Comparison of ENCODE assay signal across 1 cellular context in genomic region chr11:94740975-94741707, GRCh38.
TF ChIP-seq lines count a peak whose summit lies in the region.

No MANE protein-coding gene starts in this region.

TF ChIP-seq in H1, 55 proteins besides CTCF, POLR2A, EP300 and RAD21 (continued from another document):
- no peak for TF ChIP-seq CHD2 (IDR thresholded peaks at IDR 0.05; ENCODE audit: low read length)
- 0 out of 2 replicates have a peak, but pooled peaks have one; percentile 75 for TF ChIP-seq MAX (IDR thresholded peaks at IDR 0.05)
- TF ChIP-seq KDM5A (IDR thresholded peaks at IDR 0.05; ENCODE audit: low read length): no peak
- TF ChIP-seq CEBPB (IDR thresholded peaks at IDR 0.05; ENCODE audit: low read depth, low read length): no peak
- TF ChIP-seq TAF7 (optimal IDR thresholded peaks at IDR 0.05; ENCODE audit: borderline replicate concordance, low read depth, low read length): peak; percentile 2
- TF ChIP-seq RNF2 (IDR thresholded peaks at IDR 0.05; ENCODE audit: borderline replicate concordance, low read depth, low read length, missing control alignments, poor library complexity, severe bottlenecking): peak; percentile 40
- peak; percentile 28 for TF ChIP-seq SAP30 (IDR thresholded peaks at IDR 0.05; ENCODE audit: insufficient read depth, insufficient replicate concordance, low read length)
- TF ChIP-seq POLR2AphosphoS5 (IDR thresholded peaks at IDR 0.05; ENCODE audit: low read depth, low read length): no peak
- no peak for TF ChIP-seq SP4 (IDR thresholded peaks at IDR 0.05; ENCODE audit: low read length)
- TF ChIP-seq SUZ12 (IDR thresholded peaks at IDR 0.05; ENCODE audit: low read length): no peak
- TF ChIP-seq TBP (IDR thresholded peaks at IDR 0.05; ENCODE audit: low read depth, low read length): no peak
- TF ChIP-seq RBBP5 (IDR thresholded peaks at IDR 0.05; ENCODE audit: borderline replicate concordance, low read depth, low read length): peak; percentile 37; the same call in 1 of the 2 replicates
- TF ChIP-seq, protein P1, sequence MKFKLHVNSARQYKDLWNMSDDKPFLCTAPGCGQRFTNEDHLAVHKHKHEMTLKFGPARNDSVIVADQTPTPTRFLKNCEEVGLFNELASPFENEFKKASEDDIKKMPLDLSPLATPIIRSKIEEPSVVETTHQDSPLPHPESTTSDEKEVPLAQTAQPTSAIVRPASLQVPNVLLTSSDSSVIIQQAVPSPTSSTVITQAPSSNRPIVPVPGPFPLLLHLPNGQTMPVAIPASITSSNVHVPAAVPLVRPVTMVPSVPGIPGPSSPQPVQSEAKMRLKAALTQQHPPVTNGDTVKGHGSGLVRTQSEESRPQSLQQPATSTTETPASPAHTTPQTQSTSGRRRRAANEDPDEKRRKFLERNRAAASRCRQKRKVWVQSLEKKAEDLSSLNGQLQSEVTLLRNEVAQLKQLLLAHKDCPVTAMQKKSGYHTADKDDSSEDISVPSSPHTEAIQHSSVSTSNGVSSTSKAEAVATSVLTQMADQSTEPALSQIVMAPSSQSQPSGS (IDR thresholded peaks at IDR 0.05; ENCODE audit: low read length): no peak
- TF ChIP-seq BACH1 (IDR thresholded peaks at IDR 0.05; ENCODE audit: low read length): no peak
- TF ChIP-seq USF2 (IDR thresholded peaks at IDR 0.05; ENCODE audit: low read length): no peak
- no peak for TF ChIP-seq SIRT6 (IDR thresholded peaks at IDR 0.05; ENCODE audit: low read length)
- TF ChIP-seq CHD1 (IDR thresholded peaks at IDR 0.05; ENCODE audit: low read depth, low read length): no peak
- TF ChIP-seq BRCA1 (IDR thresholded peaks at IDR 0.05; ENCODE audit: low read depth, low read length): no peak
- TF ChIP-seq YY1 (IDR thresholded peaks at IDR 0.05; ENCODE audit: low read depth, low read length): 0 out of 2 replicates have a peak, but pooled peaks have one; percentile 5
- TF ChIP-seq CBX8 (IDR thresholded peaks at IDR 0.05; ENCODE audit: borderline replicate concordance, low read depth, low read length): no peak
- TF ChIP-seq JUN (IDR thresholded peaks at IDR 0.05; ENCODE audit: low read depth, low read length): no peak
- TF ChIP-seq TCF12 (IDR thresholded peaks at IDR 0.05; ENCODE audit: low read depth, low read length): no peak
- TF ChIP-seq JUND (IDR thresholded peaks at IDR 0.05; ENCODE audit: low read length): no peak
- peak; percentile 71 for TF ChIP-seq KDM4A (IDR thresholded peaks at IDR 0.05; ENCODE audit: low read depth, low read length, severe bottlenecking)
- TF ChIP-seq GTF2F1 (IDR thresholded peaks at IDR 0.05; ENCODE audit: borderline replicate concordance, low read depth, low read length): no peak
- no peak for TF ChIP-seq NANOG (IDR thresholded peaks at IDR 0.05; ENCODE audit: insufficient read depth, low read depth, low read length, poor library complexity, severe bottlenecking)
- 0 out of 4 replicates have a peak, but pooled peaks of 1 of the 2 experiments have one; percentile 33 for TF ChIP-seq HDAC2 (IDR thresholded peaks at IDR 0.05; ENCODE audit: borderline replicate concordance in 1 of 2, low read depth in 2 of 2, low read length in 2 of 2)
